ENCODE assay signal across 2 cellular contexts in the genomic region with DNA sequence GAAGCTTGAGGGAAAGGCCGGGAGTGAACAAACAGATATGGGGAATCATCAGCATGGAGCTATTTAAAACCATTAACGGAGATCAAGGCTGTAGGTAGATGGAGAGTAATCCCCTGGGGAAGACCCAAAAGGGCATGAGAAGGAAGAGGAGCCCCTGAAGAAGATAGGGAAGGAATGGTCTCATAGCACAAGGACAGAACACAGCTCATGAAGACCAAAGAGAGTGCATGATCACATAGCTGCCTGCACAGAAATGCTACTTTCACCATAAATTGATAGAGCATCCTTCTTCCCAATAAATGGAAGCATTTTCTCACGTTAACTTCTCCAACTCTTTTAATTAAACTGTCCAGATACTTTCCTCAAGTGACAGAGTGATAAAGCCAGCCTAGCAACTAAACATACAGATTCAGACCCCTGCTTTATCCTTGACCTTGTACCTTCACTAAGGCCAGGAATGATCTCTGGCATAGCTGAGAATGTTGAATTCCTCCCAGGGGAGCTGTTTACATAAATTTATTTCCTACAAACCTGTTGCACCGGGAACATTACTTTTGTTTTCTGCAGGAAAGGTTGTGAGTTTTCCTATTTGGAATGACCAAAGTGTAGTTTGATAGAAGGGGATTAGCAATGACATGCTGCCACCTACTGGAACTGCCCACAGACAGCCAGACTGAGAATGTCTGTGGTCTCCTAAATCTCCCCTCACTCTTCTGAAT.
A peak's percentile ranks its signal among the peaks of the same experiment; 100 is the strongest.
TF ChIP-seq lines count a peak whose summit lies in the region.

No MANE protein-coding gene starts in this region.

TF ChIP-seq in endothelial cell of umbilical vein, 7 proteins besides CTCF, POLR2A, EP300 and RAD21 (continued from another document):
- TF ChIP-seq MAX (IDR thresholded peaks at IDR 0.05; ENCODE audit: insufficient read depth, insufficient read length) (no peak), GATA2 (IDR thresholded peaks at IDR 0.05; ENCODE audit: insufficient read depth, insufficient read length, low read depth, low read length) (no peak), FOS (IDR thresholded peaks at IDR 0.05; ENCODE audit: borderline replicate concordance, insufficient read depth, low read length) (no peak)

TF ChIP-seq in neural cell, 6 proteins besides CTCF, POLR2A, EP300 and RAD21 (continued from another document):
- TF ChIP-seq REST (IDR thresholded peaks at IDR 0.05; ENCODE audit: borderline replicate concordance) (peak; percentile 83), MXI1 (conservative IDR thresholded peaks at IDR 0.05; ENCODE audit: poor library complexity, severe bottlenecking) (no peak), SMC3 (conservative IDR thresholded peaks at IDR 0.05; ENCODE audit: poor library complexity) (peak; percentile 88), POLR2AphosphoS5 (IDR thresholded peaks at IDR 0.05) (no peak), TAF1 (IDR thresholded peaks at IDR 0.05; ENCODE audit: low read depth) (no peak)
